ENCODE assay signal across 9 cellular contexts in the genomic region with DNA sequence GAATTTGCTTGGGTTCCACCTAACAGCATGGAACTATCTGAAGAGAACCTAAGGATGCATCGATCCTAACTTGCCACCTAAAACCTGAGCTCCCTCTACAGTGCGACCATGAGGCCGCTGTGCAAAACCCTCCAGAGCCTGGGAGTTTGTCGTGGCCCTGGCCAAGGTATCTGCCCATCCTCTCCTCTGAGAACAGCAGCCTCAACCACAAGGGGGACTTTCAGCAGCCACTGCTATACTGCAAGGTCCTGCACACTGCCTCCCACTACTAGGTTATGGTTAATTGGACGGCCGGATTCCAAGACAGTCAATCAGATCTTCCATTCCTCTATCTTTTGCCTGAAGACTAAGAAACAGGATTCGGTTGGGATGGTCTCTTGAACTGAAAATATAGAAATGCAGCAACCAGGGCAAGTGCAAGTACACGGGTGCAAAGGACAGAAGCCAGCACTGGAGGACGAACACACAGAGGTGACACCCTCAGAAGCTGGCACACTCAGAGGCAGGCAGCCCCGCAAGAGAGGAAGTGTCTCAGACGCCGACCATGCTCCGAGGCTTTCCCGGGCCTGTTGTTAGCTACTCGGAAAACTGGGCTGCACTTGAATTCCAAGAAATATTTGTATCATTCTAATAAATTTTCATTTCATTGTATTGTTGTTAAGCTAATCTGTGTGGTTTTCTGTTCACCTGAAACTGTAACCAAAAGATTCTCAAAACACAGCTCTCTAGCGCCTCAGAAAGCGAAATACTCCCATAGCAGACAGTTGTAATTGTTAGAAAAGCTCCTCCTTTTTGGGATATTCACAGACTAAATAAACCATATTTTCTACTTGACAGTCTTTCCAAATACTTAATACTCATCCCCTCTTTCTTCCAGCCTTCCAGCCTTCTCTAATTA.
DNase-seq lines count a peak whose midpoint lies in the region; ATAC-seq, FAIRE-seq and TF ChIP-seq lines count a peak whose summit lies in the region.
"Had no signal": no experiment of that assay in that cellular context is flagged by ENCODE, and none has a peak within 500 bp of the region (broad histone marks: within the 10 kb centered on the region; RNA-seq: fewer than 3 reads in every experiment).

No MANE protein-coding gene starts in this region.

- H3K4me3 Mint-ChIP-seq in activated CD4-positive, alpha-beta memory T cell treated with anti-CD3 and anti-CD28 coated beads, Interleukin-2, amount 10 ng/mL, durations not matched to agents 7 days and 5 days: peak overlapping the region; percentile 36
- H3K4me3 Mint-ChIP-seq in stimulated activated naive B cell treated with anti-CD40 and anti-IgM and Interleukin-4, amounts not matched to agents 10 μg/mL and 1 μg/mL and 100 μg/mL, for 72 hours: no peak overlapping the region
- H3K4me3 Mint-ChIP-seq: naive B cell had no signal

- peak; percentile 23 for FAIRE-seq in HTR-8/SVneo (lab: Jason Lieb, UNC)

- H3K4me1 Mint-ChIP-seq in activated CD4-positive, alpha-beta memory T cell treated with anti-CD3 and anti-CD28 coated beads, Interleukin-2, amount 10 ng/mL, durations not matched to agents 7 days and 5 days: peaks cover 38% of the 10 kb centered on the region
- no peaks in the 10 kb centered on the region for H3K4me1 Mint-ChIP-seq in stimulated activated naive B cell treated with anti-CD40 and anti-IgM and Interleukin-4, amounts not matched to agents 10 μg/mL and 1 μg/mL and 100 μg/mL, for 72 hours

- intact Hi-C loops in lower leg skin (cut with DNase I; ENCODE audit: low total_unique reads): no loop called here

- CTCF ChIA-PET in activated CD4-positive, alpha-beta memory T cell treated with anti-CD3 and anti-CD28 coated beads, Interleukin-2, amount 10 ng/mL, durations not matched to agents 7 days and 5 days (lab: Charles Lee): interaction anchor here (1.1 to 4.2 kb wide), 11 partner anchors 12 to 111 kb away, joined by 3 to 42 read pairs (median 4); a partner anchor contains a TSS

- no peak for TF ChIP-seq POLR2A in lower leg skin (IDR thresholded peaks at IDR 0.05)

- peak overlapping the region; percentile 67 for H3K27ac Mint-ChIP-seq in activated CD4-positive, alpha-beta memory T cell treated with anti-CD3 and anti-CD28 coated beads, Interleukin-2, amount 10 ng/mL, durations not matched to agents 7 days and 5 days
- H3K27ac Mint-ChIP-seq in stimulated activated naive B cell treated with anti-CD40 and anti-IgM and Interleukin-4, amounts not matched to agents 10 μg/mL and 1 μg/mL and 100 μg/mL, for 72 hours: no peak overlapping the region

- no peaks in the 10 kb centered on the region for H3K27me3 Mint-ChIP-seq in activated CD4-positive, alpha-beta memory T cell treated with anti-CD3 and anti-CD28 coated beads, Interleukin-2, amount 10 ng/mL, durations not matched to agents 7 days and 5 days
- peaks cover 31 to 45% of the 10 kb centered on the region in 2 donors for H3K27me3 Mint-ChIP-seq in stimulated activated naive B cell treated with anti-CD40 and anti-IgM and Interleukin-4, amounts not matched to agents 10 μg/mL and 1 μg/mL and 100 μg/mL, for 72 hours

- no peak for ATAC-seq in stimulated activated naive B cell treated with anti-CD40 and anti-IgM and Interleukin-4, amounts not matched to agents 10 μg/mL and 1 μg/mL and 100 μg/mL, for 72 hours (replicated peaks)

- WGBS in lower leg skin, 2 donors: 57 to 61% methylated on average over 17 of the region's 17 CpGs

- no peak for TF ChIP-seq CTCF in lower leg skin (IDR thresholded peaks at IDR 0.05)

- H3K4me3 ChIP-seq in lower leg skin (ENCODE audit: low read depth, poor library complexity, severe bottlenecking): no peak overlapping the region

- no peaks in the 10 kb centered on the region for H3K36me3 Mint-ChIP-seq in activated CD4-positive, alpha-beta memory T cell treated with anti-CD3 and anti-CD28 coated beads, Interleukin-2, amount 10 ng/mL, durations not matched to agents 7 days and 5 days (ENCODE audit: low read depth)
- no peaks in the 10 kb centered on the region for H3K36me3 Mint-ChIP-seq in stimulated activated naive B cell treated with anti-CD40 and anti-IgM and Interleukin-4, amounts not matched to agents 10 μg/mL and 1 μg/mL and 100 μg/mL, for 72 hours
- H3K36me3 Mint-ChIP-seq: naive B cell had no signal

- DNase-seq in HTR-8/SVneo (ENCODE audit: insufficient read length, low spot score) (peak; percentile 45), fibroblast of the conjunctiva (ENCODE audit: low read depth) (peak; percentile 16), MV-4-11 (lab: John Stamatoyannopoulos, UW) (no peak), NOMO-1 (lab: John Stamatoyannopoulos, UW; ENCODE audit: unreplicated experiment in 2 of 2) (no peak), lower leg skin (ENCODE audit: low spot score in 2 of 2) (no peak)
- peak; percentile 59 for DNase-seq in activated CD4-positive, alpha-beta memory T cell treated with anti-CD3 and anti-CD28 coated beads, Interleukin-2, amount 10 ng/mL, durations not matched to agents 7 days and 5 days
- DNase-seq in stimulated activated CD4-positive, alpha-beta T cell treated with anti-CD3 and anti-CD28 coated beads, Interleukin-15, amount 100 ng/mL, for 24 hours: peak; percentile 58
- no peak for DNase-seq in stimulated activated naive B cell treated with anti-CD40 and anti-IgM and Interleukin-4, amounts not matched to agents 10 μg/mL and 1 μg/mL and 100 μg/mL, for 72 hours
- DNase-seq: naive B cell had no signal

- H3K9me3 Mint-ChIP-seq in activated CD4-positive, alpha-beta memory T cell treated with anti-CD3 and anti-CD28 coated beads, Interleukin-2, amount 10 ng/mL, durations not matched to agents 7 days and 5 days: no peaks in the 10 kb centered on the region
- peaks cover 0 to 3% of the 10 kb centered on the region in 2 donors for H3K9me3 Mint-ChIP-seq in stimulated activated naive B cell treated with anti-CD40 and anti-IgM and Interleukin-4, amounts not matched to agents 10 μg/mL and 1 μg/mL and 100 μg/mL, for 72 hours

- POLR2A ChIA-PET in activated CD4-positive, alpha-beta memory T cell treated with anti-CD3 and anti-CD28 coated beads, Interleukin-2, amount 10 ng/mL, durations not matched to agents 7 days and 5 days (lab: Charles Lee): interaction anchor here (0.9 to 1.8 kb wide), 11 partner anchors 12 to 94 kb away, joined by 3 to 8 read pairs (median 3); no protein-coding TSS in a partner anchor

Comparison
In these comparisons a context has a peak if more than half of its experiments do, and no peak if none do; other contexts are left out.
1. DNase-seq: peak in HTR-8/SVneo (single experiment), activated CD4-positive, alpha-beta memory T cell treated with anti-CD3 and anti-CD28 coated beads, Interleukin-2, amount 10 ng/mL, durations not matched to agents 7 days and 5 days (single experiment), fibroblast of the conjunctiva (single experiment) and stimulated activated CD4-positive, alpha-beta T cell treated with anti-CD3 and anti-CD28 coated beads, Interleukin-15, amount 100 ng/mL, for 24 hours (single experiment); none in stimulated activated naive B cell treated with anti-CD40 and anti-IgM and Interleukin-4, amounts not matched to agents 10 μg/mL and 1 μg/mL and 100 μg/mL, for 72 hours (single experiment), MV-4-11 (single experiment), NOMO-1 (0 of 2) and lower leg skin (0 of 2).